ENCODE assay signal across 1 cellular context in the genomic region with DNA sequence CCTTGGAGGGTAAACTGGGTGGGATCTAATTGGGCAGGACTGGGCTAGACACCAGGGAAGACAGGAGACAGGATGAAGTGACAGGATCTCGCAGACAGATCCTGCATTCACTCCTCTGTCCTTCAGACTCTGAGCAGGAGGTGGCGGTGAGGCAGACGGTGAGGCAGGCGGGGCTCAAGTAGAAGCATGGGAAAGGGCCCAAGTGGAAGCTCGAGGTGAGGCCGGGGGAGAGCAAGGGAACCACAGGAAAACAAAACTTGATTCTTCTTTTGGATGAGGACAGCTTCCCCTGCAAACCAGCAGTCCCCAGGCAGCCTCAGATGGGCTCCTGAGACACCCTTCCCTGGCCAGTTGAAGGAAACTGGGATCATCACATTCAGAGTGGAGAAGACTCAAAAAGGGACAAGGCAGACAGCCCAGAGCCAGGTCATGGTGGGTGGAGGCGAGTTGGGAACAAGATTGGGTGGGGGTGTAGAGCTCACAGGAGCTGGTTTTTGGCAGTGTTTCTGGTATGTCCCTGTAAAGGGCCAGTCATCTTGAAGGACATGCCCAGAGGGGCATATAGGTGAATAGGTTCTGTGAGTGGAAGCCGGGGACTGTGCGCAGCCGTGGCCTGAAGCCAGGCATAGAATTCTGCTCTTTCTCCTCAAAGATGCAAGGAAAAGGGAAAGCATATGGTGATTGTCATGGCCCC.
TF ChIP-seq lines count a peak whose summit lies in the region.

No MANE protein-coding gene starts in this region.

TF ChIP-seq in HepG2, 621 proteins besides CTCF, POLR2A, EP300 and RAD21:
- TF ChIP-seq ZNF382 (CRISPR knock-in tag; IDR thresholded peaks at IDR 0.05; ENCODE audit: borderline replicate concordance) (no peak), ZNF614 (CRISPR knock-in tag; IDR thresholded peaks at IDR 0.05; ENCODE audit: borderline replicate concordance) (no peak), SPEN (CRISPR knock-in tag; IDR thresholded peaks at IDR 0.05; ENCODE audit: low read depth) (no peak), ZNF484 (CRISPR knock-in tag; IDR thresholded peaks at IDR 0.05; ENCODE audit: borderline replicate concordance, low read depth) (no peak), THAP8 (CRISPR knock-in tag; IDR thresholded peaks at IDR 0.05; ENCODE audit: borderline replicate concordance) (no peak), MED13 (CRISPR knock-in tag; IDR thresholded peaks at IDR 0.05) (no peak), SSRP1 (CRISPR knock-in tag; IDR thresholded peaks at IDR 0.05) (0 out of 2 replicates have a peak, but pooled peaks have one; percentile 45), ZNF790 (CRISPR knock-in tag; IDR thresholded peaks at IDR 0.05; ENCODE audit: borderline replicate concordance) (no peak), PCBP2 (optimal IDR thresholded peaks at IDR 0.05; ENCODE audit: low read depth, low read length, poor library complexity, severe bottlenecking) (no peak)
- TF ChIP-seq, protein P1, sequence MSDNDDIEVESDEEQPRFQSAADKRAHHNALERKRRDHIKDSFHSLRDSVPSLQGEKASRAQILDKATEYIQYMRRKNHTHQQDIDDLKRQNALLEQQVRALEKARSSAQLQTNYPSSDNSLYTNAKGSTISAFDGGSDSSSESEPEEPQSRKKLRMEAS (IDR thresholded peaks at IDR 0.05), result peak; percentile 13; the same call in 1 of the 2 replicates
